In genomic region chr2:181742908-181743722, GRCh38 we compare ENCODE assay signal across 8 cellular contexts.
A peak's percentile ranks its signal among the peaks of the same experiment; 100 is the strongest.
DNase-seq lines count a peak whose midpoint lies in the region; ATAC-seq and TF ChIP-seq lines count a peak whose summit lies in the region.

No MANE protein-coding gene starts in this region.

- H3K4me1 ChIP-seq in gastroesophageal sphincter: peaks cover 0 to 9% (median 0%) of the 10 kb centered on the region in 3 donors
- no peaks in the 10 kb centered on the region for H3K4me1 ChIP-seq in psoas muscle
- no peaks in the 10 kb centered on the region for H3K4me1 ChIP-seq in effector memory CD4-positive, alpha-beta T cell (ENCODE audit: control insufficient read depth, insufficient read depth, low read length, poor library complexity, severe bottlenecking)

- DNase-seq in EH (ENCODE audit: low read depth) (peak; percentile 69), HFF-Myc (ENCODE audit: extremely low read depth, low read depth) (peak; percentile 46), NCI-H2196 (lab: John Stamatoyannopoulos, UW; ENCODE audit: unreplicated experiment) (peak; percentile 23), psoas muscle (no peak)
- peak; percentile 35 for DNase-seq in activated CD4-positive, alpha-beta memory T cell treated with anti-CD3 and anti-CD28 coated beads for 36 hours
- DNase-seq in effector memory CD4-positive, alpha-beta T cell: no peak

- TF ChIP-seq CTCF in HFF-Myc (IDR thresholded peaks at IDR 0.05; ENCODE audit: low read depth, low read length, missing control alignments) (peak; percentile 49), gastroesophageal sphincter (IDR thresholded peaks at IDR 0.05) (peak; percentile 57 to 79 (median 74)), psoas muscle (IDR thresholded peaks at IDR 0.05) (peak; percentile 72)

- no peaks in the 10 kb centered on the region for H3K36me3 Mint-ChIP-seq in activated CD4-positive, alpha-beta memory T cell treated with anti-CD3 and anti-CD28 coated beads for 36 hours

- no peaks in the 10 kb centered on the region for H3K9me3 ChIP-seq in gastroesophageal sphincter
- H3K9me3 ChIP-seq in psoas muscle: no peaks in the 10 kb centered on the region
- H3K9me3 ChIP-seq in effector memory CD4-positive, alpha-beta T cell (ENCODE audit: control insufficient read depth, low read length): no peaks in the 10 kb centered on the region

- H3K27me3 Mint-ChIP-seq in activated CD4-positive, alpha-beta memory T cell treated with anti-CD3 and anti-CD28 coated beads for 36 hours: peaks cover 13% of the 10 kb centered on the region

- WGBS in gastroesophageal sphincter (ENCODE audit: low coverage in 1 of 2), 2 donors: 15 to 16% methylated on average over 6 of the region's 6 CpGs
- WGBS in psoas muscle, 3 donors: 27 to 30% (median 30%) methylated on average over 6 of the region's 6 CpGs

- no peak overlapping the region for H3K4me3 ChIP-seq in HFF-Myc (replicated peaks; ENCODE audit: low read depth, low read length)
- no peak overlapping the region for H3K4me3 ChIP-seq in gastroesophageal sphincter
- H3K4me3 ChIP-seq in psoas muscle: no peak overlapping the region
- no peak overlapping the region for H3K4me3 ChIP-seq in effector memory CD4-positive, alpha-beta T cell (ENCODE audit: insufficient read depth, low read depth, low read length, poor library complexity, severe bottlenecking)

- H3K27me3 ChIP-seq in gastroesophageal sphincter: no peaks in the 10 kb centered on the region
- H3K27me3 ChIP-seq in psoas muscle (ENCODE audit: insufficient read depth in 3 of 3, low read length in 2 of 3): no peaks in the 10 kb centered on the region
- H3K27me3 ChIP-seq in effector memory CD4-positive, alpha-beta T cell (replicated peaks; ENCODE audit: control insufficient read depth, insufficient read depth, low read length, poor library complexity, severe bottlenecking): peaks cover 2% of the 10 kb centered on the region

- H3K27ac Mint-ChIP-seq in activated CD4-positive, alpha-beta memory T cell treated with anti-CD3 and anti-CD28 coated beads for 36 hours: no peak overlapping the region

- no peak overlapping the region for H3K4me3 Mint-ChIP-seq in activated CD4-positive, alpha-beta memory T cell treated with anti-CD3 and anti-CD28 coated beads for 36 hours

- H3K4me1 Mint-ChIP-seq in activated CD4-positive, alpha-beta memory T cell treated with anti-CD3 and anti-CD28 coated beads for 36 hours (ENCODE audit: low read depth): peaks cover 4% of the 10 kb centered on the region

- no peak for TF ChIP-seq EP300 in gastroesophageal sphincter (IDR thresholded peaks at IDR 0.05)

- H3K9me3 Mint-ChIP-seq in activated CD4-positive, alpha-beta memory T cell treated with anti-CD3 and anti-CD28 coated beads for 36 hours: no peaks in the 10 kb centered on the region

- CTCF ChIA-PET in activated CD4-positive, alpha-beta memory T cell treated with anti-CD3 and anti-CD28 coated beads for 36 hours (lab: Charles Lee): interaction anchor here (0.8 to 2.0 kb wide), 22 partner anchors 8 to 335 kb away, joined by 3 to 20 read pairs (median 4); no protein-coding TSS in a partner anchor

- TF ChIP-seq POLR2A in gastroesophageal sphincter (IDR thresholded peaks at IDR 0.05): no peak

- H3K27ac ChIP-seq in gastroesophageal sphincter (no peak overlapping the region), psoas muscle (no peak overlapping the region)
- no peak overlapping the region for H3K27ac ChIP-seq in effector memory CD4-positive, alpha-beta T cell (ENCODE audit: insufficient read depth, low read length, poor library complexity, severe bottlenecking)

- POLR2A ChIA-PET in activated CD4-positive, alpha-beta memory T cell treated with anti-CD3 and anti-CD28 coated beads for 36 hours (lab: Charles Lee): no interaction called here

- ATAC-seq in gastroesophageal sphincter: no peak
- peak in 2 of 4 donors; percentile 40 to 72 for ATAC-seq in psoas muscle
- ATAC-seq in HG02642 (IDR thresholded peaks at IDR 0.05; ENCODE audit: poor library complexity, unreplicated experiment): no peak

- intact Hi-C loops in activated CD4-positive, alpha-beta memory T cell treated with anti-CD3 and anti-CD28 coated beads for 36 hours (cut with micrococcal nuclease): loop anchor here (1.0 to 10.0 kb wide), 4 partner anchors 161 to 912 kb away; no protein-coding TSS in a partner anchor
- intact Hi-C loops in psoas muscle (cut with DNase I): loop anchor here (2.0 to 10.0 kb wide), 6 partner anchors 152 to 339 kb away; partner anchors contain the start of gene ITPRID2 (in 1 of the 2)

- H3K36me3 ChIP-seq in gastroesophageal sphincter (no peaks in the 10 kb centered on the region), psoas muscle (ENCODE audit: insufficient read depth in 1 of 2, low read depth in 1 of 2) (no peaks in the 10 kb centered on the region)
- H3K36me3 ChIP-seq in effector memory CD4-positive, alpha-beta T cell (ENCODE audit: control insufficient read depth, insufficient read depth, low read length): no peaks in the 10 kb centered on the region

Comparison
In these comparisons a context has a peak if more than half of its experiments do, and no peak if none do; other contexts are left out.
1. DNase-seq: peak in EH (single experiment), HFF-Myc (single experiment), NCI-H2196 (single experiment) and activated CD4-positive, alpha-beta memory T cell treated with anti-CD3 and anti-CD28 coated beads for 36 hours (single experiment); none in psoas muscle (0 of 2) and effector memory CD4-positive, alpha-beta T cell (0 of 3).
2. Peak in every context shown above with its lines, with median percentiles within 50 percentile points of each other: CTCF ChIP-seq.